ENCODE assay signal across 31 cellular contexts in the genomic region with DNA sequence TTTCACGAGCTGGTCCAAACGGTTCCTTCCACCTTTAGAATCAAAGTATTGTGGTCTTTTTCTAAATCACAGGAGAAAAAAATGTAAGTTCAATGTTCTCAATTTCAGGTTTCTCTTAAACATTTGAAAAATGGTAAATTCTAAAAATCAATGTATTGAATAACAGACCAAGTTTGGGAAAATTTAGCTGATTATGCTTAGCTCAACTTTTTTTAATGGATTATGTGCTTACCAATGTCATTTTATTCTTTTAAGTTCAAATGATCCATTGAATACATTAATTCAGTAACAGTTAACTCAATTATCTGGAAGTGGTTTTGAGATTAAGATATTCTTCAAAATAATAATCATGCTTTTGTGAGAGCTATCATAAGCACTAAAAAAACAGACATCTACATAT.
"Had no signal": no experiment of that assay in that cellular context is flagged by ENCODE, and none has a peak within 500 bp of the region (broad histone marks: within the 10 kb centered on the region; RNA-seq: fewer than 3 reads in every experiment).

No MANE protein-coding gene starts in this region.

- H3K27me3 ChIP-seq: SJSA1 had no signal

- H3K4me1 ChIP-seq: SJSA1 had no signal

- FAIRE-seq: bronchial epithelial cell had no signal

- H3K36me3 ChIP-seq: SJSA1, WERI-Rb-1 had no signal

- ATAC-seq: activated CD8-positive, alpha-beta memory T cell treated with anti-CD3 and anti-CD28 coated beads, Interleukin-2, amount 10 ng/mL, durations not matched to agents 7 days and 5 days; activated naive CD8-positive, alpha-beta T cell treated with anti-CD3 and anti-CD28 coated beads, Interleukin-2, amount 50 U/mL, for 24 hours; SK-N-SH treated with all-trans-retinoic acid at 6 μM for 48 hours had no signal

- H3K9me3 ChIP-seq: SJSA1 had no signal

- H3K27ac ChIP-seq: SJSA1, WERI-Rb-1 had no signal

- H3K4me3 ChIP-seq: SJSA1 had no signal

- DNase-seq: activated CD4-positive, alpha-beta memory T cell treated with anti-CD3 and anti-CD28 coated beads, Interleukin-2, amount 10 ng/mL, durations not matched to agents 7 days and 5 days; activated CD4-positive, alpha-beta T cell treated with anti-CD3 and anti-CD28 coated beads for 1 hour; activated CD4-positive, alpha-beta T cell treated with anti-CD3 and anti-CD28 coated beads for 48 hours; activated CD4-positive, CD25-positive, alpha-beta regulatory T cell; activated CD8-positive, alpha-beta memory T cell treated with anti-CD3 and anti-CD28 coated beads for 24 hours; activated CD8-positive, alpha-beta memory T cell treated with anti-CD3 and anti-CD28 coated beads, Interleukin-2, amount 10 ng/mL, durations not matched to agents 7 days and 5 days; activated CD8-positive, alpha-beta memory T cell treated with anti-CD3 and anti-CD28 coated beads, Interleukin-2, amount 50 U/mL, for 48 hours; activated effector memory CD4-positive, alpha-beta T cell treated with Interleukin-2 at 50 U/mL for 16 hours; activated naive CD4-positive, alpha-beta T cell treated with anti-CD3 and anti-CD28 coated beads, Interleukin-2, amount 10 ng/mL, durations not matched to agents 7 days and 5 days; activated naive CD8-positive, alpha-beta T cell treated with anti-CD3 and anti-CD28 coated beads, Interleukin-2, amount 50 U/mL, for 24 hours; activated T-cell treated with anti-CD3 and anti-CD28 coated beads, Interleukin-2, amount 50 U/mL, for 48 hours; anterior cingulate cortex; caudate nucleus; cerebellar nuclear complex; Karpas-422; NCI-H1048; NCI-H1105 treated with DMSO at 0.1 percent for 48 hours; NCI-H1436; NCI-H1694; NCI-H1930; NCI-H2081 treated with DMSO at 0.1 percent for 48 hours; NCI-H226; NCI-H524 treated with DMSO at 0.1 percent for 48 hours; SHP77; SW 1271; T-helper 1 cell; T1000; WERI-Rb-1 had no signal
